13 cellular contexts compared by ENCODE assay signal in the genomic region with DNA sequence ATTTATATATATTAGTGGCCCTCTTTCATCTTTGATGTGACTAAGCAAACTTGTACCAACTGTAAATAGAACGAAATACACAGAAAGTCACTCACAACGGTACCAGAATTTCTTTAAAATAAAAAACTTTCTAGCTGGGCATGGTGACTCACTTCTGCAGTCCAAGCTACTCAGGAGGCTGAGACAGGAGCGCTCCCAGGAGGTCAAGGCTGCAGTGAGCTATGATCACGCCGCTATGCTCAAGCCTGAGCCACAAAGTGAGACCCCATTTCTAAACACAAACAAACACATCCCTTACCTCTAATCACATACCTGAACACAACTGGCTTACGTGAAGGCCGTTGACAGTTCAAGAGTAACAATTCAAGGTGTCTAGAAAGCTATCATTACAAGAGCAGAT. TPM values are rescaled to one million over a fixed set of nuclear protein-coding genes. Genes with fewer than 3 reads are reported as not detected.
DNase-seq lines count a peak whose midpoint lies in the region; ATAC-seq, FAIRE-seq and TF ChIP-seq lines count a peak whose summit lies in the region.
"Had no signal": no experiment of that assay in that cellular context is flagged by ENCODE, and none has a peak within 500 bp of the region (broad histone marks: within the 10 kb centered on the region; RNA-seq: fewer than 3 reads in every experiment).

No MANE protein-coding gene starts in this region.

- H2AFZ ChIP-seq in GM23338 = no peak overlapping the region
- H2AFZ ChIP-seq: hepatocyte had no signal

- no peak for FAIRE-seq in D721Med (lab: Jason Lieb, UNC)

- H3K9me3 ChIP-seq in gastrocnemius medialis = no peaks in the 10 kb centered on the region

- TF ChIP-seq CTCF in activated B cell treated with CpG ODN at 0.5 μM for 24 hours (IDR thresholded peaks at IDR 0.05) (no peak), gastrocnemius medialis (IDR thresholded peaks at IDR 0.05 in 4 of 5, conservative IDR thresholded peaks at IDR 0.05 in 1 of 5) (no peak), D721Med (IDR thresholded peaks at IDR 0.05; ENCODE audit: insufficient read depth, missing control alignments) (no peak), GM23338 (conservative IDR thresholded peaks at IDR 0.05; ENCODE audit: low read depth in 2 of 2) (0 out of 4 replicates have a peak, but pooled peaks of 1 of the 2 experiments have one; percentile 3)

- H3K27me3 Mint-ChIP-seq in IgD-negative memory B cell (no peaks in the 10 kb centered on the region), activated B cell treated with CpG ODN at 0.5 μM for 24 hours (no peaks in the 10 kb centered on the region), GM23338 (ENCODE audit: insufficient read depth, low read depth, poor library complexity) (no peaks in the 10 kb centered on the region)
- H3K27me3 Mint-ChIP-seq in dendritic cell treated with granulocyte-macrophage colony-stimulating factor and Interleukin-4, amounts not matched to agents 40 ng/mL and 50 ng/mL, for 4 days = no peaks in the 10 kb centered on the region

- no peaks in the 10 kb centered on the region for H3F3A ChIP-seq in GM23338 (replicated peaks; ENCODE audit: low read depth)

- intact Hi-C loops in activated B cell treated with CpG ODN at 0.5 μM for 24 hours (cut with micrococcal nuclease) = no loop called here
- intact Hi-C loops in dendritic cell treated with granulocyte-macrophage colony-stimulating factor and Interleukin-4, amounts not matched to agents 40 ng/mL and 50 ng/mL, for 4 days (cut with micrococcal nuclease) = no loop called here
- intact Hi-C loops in gastrocnemius medialis (cut with DNase I; ENCODE audit: low total_unique reads) = no loop called here

- no peak for ATAC-seq in activated B cell treated with CpG ODN at 0.5 μM for 24 hours (ENCODE audit: low read depth)
- ATAC-seq in gastrocnemius medialis = no peak
- no peak for ATAC-seq in GM23338
- ATAC-seq: HCT116 had no signal

- H3K4me1 ChIP-seq in gastrocnemius medialis (peaks cover 49 to 68% of the 10 kb centered on the region in 2 donors), GM23338 (ENCODE audit: insufficient read depth) (no peaks in the 10 kb centered on the region; the same call in 1 of the 2 replicates)

- peaks cover 4% of the 10 kb centered on the region for H4K20me1 ChIP-seq in GM23338 (replicated peaks; ENCODE audit: insufficient read depth)

- H3K9me3 Mint-ChIP-seq in IgD-negative memory B cell = no peaks in the 10 kb centered on the region
- no peaks in the 10 kb centered on the region for H3K9me3 Mint-ChIP-seq in activated B cell treated with CpG ODN at 0.5 μM for 24 hours
- H3K9me3 Mint-ChIP-seq in dendritic cell treated with granulocyte-macrophage colony-stimulating factor and Interleukin-4, amounts not matched to agents 40 ng/mL and 50 ng/mL, for 4 days = no peaks in the 10 kb centered on the region
- H3K9me3 Mint-ChIP-seq in GM23338 = no peaks in the 10 kb centered on the region
- H3K9me3 Mint-ChIP-seq: mesothelial cell of epicardium had no signal

- no peak for TF ChIP-seq POLR2A in gastrocnemius medialis (IDR thresholded peaks at IDR 0.05)

- H3K4me3 ChIP-seq in gastrocnemius medialis = no peak overlapping the region
- H3K4me3 ChIP-seq in GM23338 = no peak overlapping the region
- H3K4me3 ChIP-seq: hepatocyte had no signal

- H3K27ac ChIP-seq in gastrocnemius medialis (peak overlapping the region; percentile 86 to 95 (median 92)), GM23338 (ENCODE audit: low read depth) (no peak overlapping the region)
- H3K27ac ChIP-seq: hepatocyte, KMS-11 had no signal

- no peaks in the 10 kb centered on the region for H3K36me3 ChIP-seq in gastrocnemius medialis
- no peaks in the 10 kb centered on the region for H3K36me3 ChIP-seq in GM23338 (ENCODE audit: insufficient read depth)

- CTCF ChIA-PET in activated B cell treated with CpG ODN at 0.5 μM for 24 hours (lab: Charles Lee) = no interaction called here

- H3K4me3 Mint-ChIP-seq in IgD-negative memory B cell (peak overlapping the region in 1 of 4 donors; percentile 32), activated B cell treated with CpG ODN at 0.5 μM for 24 hours (no peak overlapping the region), GM23338 (no peak overlapping the region)
- no peak overlapping the region for H3K4me3 Mint-ChIP-seq in dendritic cell treated with granulocyte-macrophage colony-stimulating factor and Interleukin-4, amounts not matched to agents 40 ng/mL and 50 ng/mL, for 4 days
- H3K4me3 Mint-ChIP-seq: mesothelial cell of epicardium had no signal

- no peaks in the 10 kb centered on the region for H3K9me2 ChIP-seq in GM23338 (ENCODE audit: insufficient read depth)

- H3K27ac Mint-ChIP-seq in IgD-negative memory B cell (peak overlapping the region; percentile 54 to 81 (median 61)), activated B cell treated with CpG ODN at 0.5 μM for 24 hours (peak overlapping the region; percentile 71), GM23338 (no peak overlapping the region)
- peak overlapping the region; percentile 99 for H3K27ac Mint-ChIP-seq in dendritic cell treated with granulocyte-macrophage colony-stimulating factor and Interleukin-4, amounts not matched to agents 40 ng/mL and 50 ng/mL, for 4 days
- H3K27ac Mint-ChIP-seq: mesothelial cell of epicardium had no signal

- in situ Hi-C loops in gastrocnemius medialis (cut with MboI; ENCODE audit: low sequenced_read_pairs in 4 of 4) = no loop called here

- peaks cover 78% of the 10 kb centered on the region for H3K79me2 ChIP-seq in GM23338 (replicated peaks; ENCODE audit: insufficient read depth)

- H3K27me3 ChIP-seq in gastrocnemius medialis (no peaks in the 10 kb centered on the region), GM23338 (ENCODE audit: insufficient read depth) (no peaks in the 10 kb centered on the region)
- H3K27me3 ChIP-seq: hepatocyte had no signal

- DNase-seq in activated B cell treated with CpG ODN at 0.5 μM for 24 hours = no peak
- no peak for DNase-seq in gastrocnemius medialis
- no peak for DNase-seq in D721Med (ENCODE audit: insufficient read length, low spot score)
- no peak for DNase-seq in stimulated activated CD4-positive, alpha-beta T cell treated with anti-CD3 and anti-CD28 coated beads, Interleukin-4, amount 100 ng/mL, for 24 hours
- no peak for DNase-seq in GM23338 (ENCODE audit: low spot score)
- DNase-seq in kidney tubule cell (ENCODE audit: low spot score) = no peak
- DNase-seq: OCI-M1 had no signal

- no peaks in the 10 kb centered on the region for H3K36me3 Mint-ChIP-seq in IgD-negative memory B cell
- no peaks in the 10 kb centered on the region for H3K36me3 Mint-ChIP-seq in activated B cell treated with CpG ODN at 0.5 μM for 24 hours (ENCODE audit: low read depth)
- no peaks in the 10 kb centered on the region for H3K36me3 Mint-ChIP-seq in dendritic cell treated with granulocyte-macrophage colony-stimulating factor and Interleukin-4, amounts not matched to agents 40 ng/mL and 50 ng/mL, for 4 days (ENCODE audit: low read depth)
- H3K36me3 Mint-ChIP-seq in GM23338 (ENCODE audit: low read depth) = no peaks in the 10 kb centered on the region
- H3K36me3 Mint-ChIP-seq: mesothelial cell of epicardium had no signal

- POLR2A ChIA-PET in activated B cell treated with CpG ODN at 0.5 μM for 24 hours (lab: Charles Lee) = interaction anchor here (3.4 to 3.6 kb wide), 2 partner anchors 29 to 42 kb away, joined by 40 to 61 read pairs; partner anchors contain the start of genes STAT5A and STAT5B

- no peak overlapping the region for H3K4me2 ChIP-seq in GM23338
- H3K4me2 ChIP-seq: hepatocyte, KMS-11 had no signal

- H3K4me1 Mint-ChIP-seq in IgD-negative memory B cell (peaks cover 26 to 47% (median 28%) of the 10 kb centered on the region in 3 donors), activated B cell treated with CpG ODN at 0.5 μM for 24 hours (peaks cover 47% of the 10 kb centered on the region), GM23338 (peaks cover 12% of the 10 kb centered on the region)
- H3K4me1 Mint-ChIP-seq in dendritic cell treated with granulocyte-macrophage colony-stimulating factor and Interleukin-4, amounts not matched to agents 40 ng/mL and 50 ng/mL, for 4 days (ENCODE audit: low read depth) = peaks cover 48% of the 10 kb centered on the region

TF ChIP-seq in GM23338, 12 proteins besides CTCF, POLR2A, EP300 and RAD21 (continues in another document):
- TF ChIP-seq EZH2phosphoT487 (IDR thresholded peaks at IDR 0.05; ENCODE audit: unreplicated experiment) (no peak), EZH2 (IDR thresholded peaks at IDR 0.05; ENCODE audit: low read depth, unreplicated experiment) (no peak)

RNA-seq across cellular contexts. Expression of gene STAT5B, which starts 29.7 kb away (rescaled TPM):
- 60.4 TPM for polyA plus RNA-seq in IgD-negative memory B cell
- 80.3 and 82.6 TPM in 2 replicates for total RNA-seq in activated B cell treated with CpG ODN at 0.5 μM for 24 hours
- 100 to 1,000 TPM in 1 of 4 donors, 10 to 100 TPM in 3; 77.3 to 150 (median 80.7) TPM for total RNA-seq in gastrocnemius medialis
- total RNA-seq in GM23338 (2014; rRNA removed; shearing (Covaris generic)) = 47.1 and 60.5 TPM in 2 replicates
- polyA plus RNA-seq in GM23338 (2016; fragmentation: Nextera tagmentation; extraction: Ambion mirVana) = 13.9 and 14.3 TPM in 2 replicates

RNA-seq across cellular contexts. Expression of gene STAT5A, which starts 41.8 kb away (rescaled TPM):
- polyA plus RNA-seq in IgD-negative memory B cell (63.0 TPM), GM23338 (2016; fragmentation: Nextera tagmentation; extraction: Ambion mirVana) (2.3 and 2.4 TPM in 2 replicates)
- total RNA-seq in activated B cell treated with CpG ODN at 0.5 μM for 24 hours (136 and 140 TPM in 2 replicates), gastrocnemius medialis (10 to 100 TPM; 36.0 to 87.0 (median 60.7) TPM)
- total RNA-seq in GM23338 (2014; rRNA removed; shearing (Covaris generic)) = 14.6 and 18.1 TPM in 2 replicates

RNA-seq across cellular contexts. Expression of gene GHDC, which starts 52.2 kb away (rescaled TPM):
- polyA plus RNA-seq in IgD-negative memory B cell (24.3 TPM), GM23338 (2016; fragmentation: Nextera tagmentation; extraction: Ambion mirVana) (3.0 and 4.0 TPM in 2 replicates)
- total RNA-seq in activated B cell treated with CpG ODN at 0.5 μM for 24 hours (26.5 and 29.1 TPM in 2 replicates), gastrocnemius medialis (10 to 100 TPM; 13.8 to 20.0 (median 18.2) TPM)
- 6.4 and 13.8 TPM in 2 replicates for total RNA-seq in GM23338 (2014; rRNA removed; shearing (Covaris generic))
